ENCODE assay signal across 1 cellular context in the genomic region with DNA sequence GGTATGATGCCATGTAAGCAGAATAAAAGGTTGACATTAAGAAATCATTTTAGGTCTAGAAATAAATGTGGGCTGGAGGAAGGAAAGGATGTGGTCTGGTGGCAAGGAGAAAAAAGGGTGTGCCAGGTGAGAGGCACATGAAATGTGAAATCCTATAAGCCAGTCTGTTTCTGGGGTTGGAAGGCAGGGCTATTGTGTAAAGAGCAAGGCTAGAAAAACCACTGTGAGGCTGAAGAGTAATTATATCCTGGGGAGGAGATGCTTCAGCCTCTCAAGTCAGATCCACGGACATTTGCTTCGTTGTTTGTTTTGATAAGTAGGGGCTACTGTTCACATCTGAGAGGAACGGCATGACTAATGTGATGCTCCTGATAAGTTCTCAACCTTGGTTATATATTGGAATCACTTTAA.
TF ChIP-seq lines count a peak whose summit lies in the region.

No MANE protein-coding gene starts in this region.

TF ChIP-seq in WTC11, 78 proteins besides CTCF, POLR2A, EP300 and RAD21 (continued from another document):
- TF ChIP-seq CREB1 (CRISPR knock-in tag; IDR thresholded peaks at IDR 0.05) (no peak), NFYB (CRISPR knock-in tag; conservative IDR thresholded peaks at IDR 0.05; ENCODE audit: low read depth) (no peak), MYBL2 (CRISPR knock-in tag; IDR thresholded peaks at IDR 0.05) (no peak), ZNF317 (CRISPR knock-in tag; IDR thresholded peaks at IDR 0.05; ENCODE audit: borderline replicate concordance, low read depth) (no peak), IRF2 (CRISPR knock-in tag; IDR thresholded peaks at IDR 0.05; ENCODE audit: borderline replicate concordance, low read depth) (no peak)
- TF ChIP-seq, protein P1, sequence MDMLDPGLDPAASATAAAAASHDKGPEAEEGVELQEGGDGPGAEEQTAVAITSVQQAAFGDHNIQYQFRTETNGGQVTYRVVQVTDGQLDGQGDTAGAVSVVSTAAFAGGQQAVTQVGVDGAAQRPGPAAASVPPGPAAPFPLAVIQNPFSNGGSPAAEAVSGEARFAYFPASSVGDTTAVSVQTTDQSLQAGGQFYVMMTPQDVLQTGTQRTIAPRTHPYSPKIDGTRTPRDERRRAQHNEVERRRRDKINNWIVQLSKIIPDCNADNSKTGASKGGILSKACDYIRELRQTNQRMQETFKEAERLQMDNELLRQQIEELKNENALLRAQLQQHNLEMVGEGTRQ (CRISPR knock-in tag; IDR thresholded peaks at IDR 0.05), result no peak
- TF ChIP-seq, protein P2, sequence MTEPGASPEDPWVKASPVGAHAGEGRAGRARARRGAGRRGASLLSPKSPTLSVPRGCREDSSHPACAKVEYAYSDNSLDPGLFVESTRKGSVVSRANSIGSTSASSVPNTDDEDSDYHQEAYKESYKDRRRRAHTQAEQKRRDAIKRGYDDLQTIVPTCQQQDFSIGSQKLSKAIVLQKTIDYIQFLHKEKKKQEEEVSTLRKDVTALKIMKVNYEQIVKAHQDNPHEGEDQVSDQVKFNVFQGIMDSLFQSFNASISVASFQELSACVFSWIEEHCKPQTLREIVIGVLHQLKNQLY (CRISPR knock-in tag; IDR thresholded peaks at IDR 0.05), result no peak
- TF ChIP-seq, protein P3, sequence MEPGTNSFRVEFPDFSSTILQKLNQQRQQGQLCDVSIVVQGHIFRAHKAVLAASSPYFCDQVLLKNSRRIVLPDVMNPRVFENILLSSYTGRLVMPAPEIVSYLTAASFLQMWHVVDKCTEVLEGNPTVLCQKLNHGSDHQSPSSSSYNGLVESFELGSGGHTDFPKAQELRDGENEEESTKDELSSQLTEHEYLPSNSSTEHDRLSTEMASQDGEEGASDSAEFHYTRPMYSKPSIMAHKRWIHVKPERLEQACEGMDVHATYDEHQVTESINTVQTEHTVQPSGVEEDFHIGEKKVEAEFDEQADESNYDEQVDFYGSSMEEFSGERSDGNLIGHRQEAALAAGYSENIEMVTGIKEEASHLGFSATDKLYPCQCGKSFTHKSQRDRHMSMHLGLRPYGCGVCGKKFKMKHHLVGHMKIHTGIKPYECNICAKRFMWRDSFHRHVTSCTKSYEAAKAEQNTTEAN (CRISPR knock-in tag; IDR thresholded peaks at IDR 0.05), result no peak
- TF ChIP-seq, protein P4, sequence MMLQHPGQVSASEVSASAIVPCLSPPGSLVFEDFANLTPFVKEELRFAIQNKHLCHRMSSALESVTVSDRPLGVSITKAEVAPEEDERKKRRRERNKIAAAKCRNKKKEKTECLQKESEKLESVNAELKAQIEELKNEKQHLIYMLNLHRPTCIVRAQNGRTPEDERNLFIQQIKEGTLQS (CRISPR knock-in tag; conservative IDR thresholded peaks at IDR 0.05), result no peak
